ENCODE assay signal across 28 cellular contexts in the genomic region with DNA sequence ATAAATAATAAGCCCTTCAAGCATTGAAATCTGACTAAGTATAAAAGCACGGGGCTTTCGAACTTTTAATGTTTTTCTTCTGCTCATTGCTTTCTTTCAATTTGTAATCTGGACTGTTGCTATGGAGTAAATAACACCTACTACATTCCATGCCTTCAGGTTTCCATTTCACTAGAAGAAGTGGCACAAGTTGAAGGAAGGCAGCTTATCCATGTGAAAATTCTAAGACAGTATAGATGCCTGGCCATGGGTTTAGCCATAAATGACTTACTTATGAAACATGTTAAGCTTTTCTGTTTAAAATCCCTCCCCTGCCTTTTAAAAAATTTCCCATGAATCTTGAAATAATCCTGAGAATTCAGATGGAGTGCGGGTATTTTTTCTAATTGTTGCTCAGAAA. TPM values are rescaled to one million over a fixed set of nuclear protein-coding genes. Genes with fewer than 3 reads are reported as not detected.
A peak's percentile ranks its signal among the peaks of the same experiment; 100 is the strongest.
DNase-seq lines count a peak whose midpoint lies in the region; ATAC-seq, FAIRE-seq and TF ChIP-seq lines count a peak whose summit lies in the region.
"Had no signal": no experiment of that assay in that cellular context is flagged by ENCODE, and none has a peak within 500 bp of the region (broad histone marks: within the 10 kb centered on the region; RNA-seq: fewer than 3 reads in every experiment).

No MANE protein-coding gene starts in this region.

- H4K20me1 ChIP-seq in BLaER1 treated with 17β-estradiol and CSF1 and Interleukin-3, amounts not matched to agents 10 nM and 100 nM: no peaks in the 10 kb centered on the region

- H3K27me3 Mint-ChIP-seq in Calu3 (ENCODE audit: unreplicated experiment): no peaks in the 10 kb centered on the region

- BruUV-seq in Calu3 (replicated peaks; lab: Mats Ljungman, UMichigan): no TSS peak

- no peak for ATAC-seq in GM21447 (IDR thresholded peaks at IDR 0.05; ENCODE audit: unreplicated experiment)
- no peak for ATAC-seq in aorta (ENCODE audit: low FRiP score)
- ATAC-seq: Panc1 had no signal

- peak overlapping the region in 4 of 11 experiments; percentile 11 to 64 (median 60); a peak in 6 of 22 replicates for H3K9ac ChIP-seq in BLaER1 treated with 17β-estradiol and CSF1 and Interleukin-3, amounts not matched to agents 10 nM and 100 nM
- H3K9ac ChIP-seq: GM23248 had no signal

- H3K9me3 ChIP-seq in BLaER1 treated with 17β-estradiol and CSF1 and Interleukin-3, amounts not matched to agents 10 nM and 100 nM (replicated peaks in 1 of 11): peaks cover 0 to 24% (median 11%) of the 10 kb centered on the region in 11 experiments; a peak in 16 of 22 replicates
- H3K9me3 ChIP-seq in aorta (ENCODE audit: control insufficient read depth, low read length): no peaks in the 10 kb centered on the region

- intact Hi-C loops in aorta (cut with DNase I) (no loop called here), Calu3 (cut with micrococcal nuclease; ENCODE audit: unreplicated experiment) (no loop called here)

- CTCF ChIA-PET in Calu3 (lab: Charles Lee): no interaction called here

- FAIRE-seq in islet of Langerhans (lab: Jason Lieb, UNC): peak; percentile 36
- FAIRE-seq: A204.1, GM12892 had no signal

- no peaks in the 10 kb centered on the region for H3K36me3 Mint-ChIP-seq in Calu3 (ENCODE audit: insufficient read depth, unreplicated experiment)
- H3K36me3 Mint-ChIP-seq: CD8-positive, alpha-beta memory T cell had no signal

- no peaks in the 10 kb centered on the region for H3K27me3 ChIP-seq in BLaER1 treated with 17β-estradiol and CSF1 and Interleukin-3, amounts not matched to agents 10 nM and 100 nM
- H3K27me3 ChIP-seq in aorta (ENCODE audit: control insufficient read depth in 1 of 2, insufficient read depth in 2 of 2, low read length in 1 of 2): peaks cover 0 to 2% of the 10 kb centered on the region in 2 donors

- WGBS in aorta, 2 donors: 33 to 49% methylated on average over 3 of the region's 3 CpGs

- peak; percentile 18 for DNase-seq in amniotic epithelial cell (ENCODE audit: low read depth)
- peak; percentile 93 for DNase-seq in retinal pigment epithelial cell (ENCODE audit: low read depth)
- no peak for DNase-seq in aorta
- no peak for DNase-seq in Calu3
- DNase-seq: AML-193; CD8-positive, alpha-beta memory T cell; DMS79 treated with DMSO at 0.1 percent for 48 hours; GM23248; H7; KBM-7; MV-4-11; NCI-H1105; NCI-H1436 treated with DMSO at 0.1 percent for 48 hours; NCI-H187 treated with DMSO at 0.1 percent for 48 hours; NCI-H446 treated with DMSO at 0.1 percent for 48 hours; NCI-H526; SHP77 treated with DMSO at 0.1 percent for 48 hours had no signal

- TF ChIP-seq CTCF in retinal pigment epithelial cell (conservative IDR thresholded peaks at IDR 0.05; ENCODE audit: low read depth, low read length) (no peak), Calu3 (IDR thresholded peaks at IDR 0.05; ENCODE audit: unreplicated experiment) (no peak)

- H3K4me3 Mint-ChIP-seq in Calu3 (ENCODE audit: low read depth, unreplicated experiment): no peak overlapping the region
- H3K4me3 Mint-ChIP-seq: CD8-positive, alpha-beta memory T cell had no signal

- peak overlapping the region in 6 of 10 experiments; percentile 26 to 57 (median 48); a peak in 11 of 20 replicates for H3K4me3 ChIP-seq in BLaER1 treated with 17β-estradiol and CSF1 and Interleukin-3, amounts not matched to agents 10 nM and 100 nM
- H3K4me3 ChIP-seq in retinal pigment epithelial cell (ENCODE audit: low read length): no peak overlapping the region
- H3K4me3 ChIP-seq in aorta (ENCODE audit: low read length in 2 of 2): no peak overlapping the region
- H3K4me3 ChIP-seq: GM23248, SK-N-MC had no signal

- H3K27ac Mint-ChIP-seq in Calu3 (ENCODE audit: unreplicated experiment): no peak overlapping the region
- H3K27ac Mint-ChIP-seq: CD8-positive, alpha-beta memory T cell had no signal

- H3K9me3 Mint-ChIP-seq in Calu3 (ENCODE audit: low read depth, unreplicated experiment): peaks cover 11% of the 10 kb centered on the region

- H3K36me3 ChIP-seq in BLaER1 treated with 17β-estradiol and CSF1 and Interleukin-3, amounts not matched to agents 10 nM and 100 nM: peaks cover 0 to 29% (median 13%) of the 10 kb centered on the region in 11 experiments; a peak in 12 of 22 replicates
- no peaks in the 10 kb centered on the region for H3K36me3 ChIP-seq in aorta (ENCODE audit: control insufficient read depth in 1 of 2, insufficient read depth in 2 of 2, low read length in 1 of 2)

- H3K4me1 Mint-ChIP-seq in Calu3 (ENCODE audit: low read depth, unreplicated experiment): no peaks in the 10 kb centered on the region
- H3K4me1 Mint-ChIP-seq: CD8-positive, alpha-beta memory T cell had no signal

- H3K27ac ChIP-seq in BLaER1 treated with 17β-estradiol and CSF1 and Interleukin-3, amounts not matched to agents 10 nM and 100 nM: peak overlapping the region in 8 of 11 experiments; percentile 42 to 60 (median 55); a peak in 10 of 22 replicates
- H3K27ac ChIP-seq in aorta (ENCODE audit: low read depth in 1 of 2, low read length in 2 of 2): no peak overlapping the region
- H3K27ac ChIP-seq: C4-2B, GM23248, RWPE1, SK-N-MC had no signal

- peaks cover 21 to 84% (median 65%) of the 10 kb centered on the region in 10 experiments for H3K4me1 ChIP-seq in BLaER1 treated with 17β-estradiol and CSF1 and Interleukin-3, amounts not matched to agents 10 nM and 100 nM
- no peaks in the 10 kb centered on the region for H3K4me1 ChIP-seq in aorta (ENCODE audit: control insufficient read depth in 1 of 2, insufficient read depth in 2 of 2, low read length in 2 of 2)

- H3K4me2 ChIP-seq in BLaER1 treated with 17β-estradiol and CSF1 and Interleukin-3, amounts not matched to agents 10 nM and 100 nM: peak overlapping the region; percentile 48 to 87 (median 78); a peak in 21 of 22 replicates

RNA-seq across cellular contexts. Expression of a gene that starts 30.6 kb away (rescaled TPM):
- total RNA-seq in aorta (under 1 TPM in 1 of 2 donors, not detected in 1; 0.24 TPM), Calu3 (2022) (not detected in 2 replicates)
- not detected for polyA plus RNA-seq in aorta
- total RNA-seq: CD8-positive, alpha-beta memory T cell; GM23248; LHCN-M2; OCI-LY7 had no signal
- polyA plus RNA-seq: CD8-positive, alpha-beta memory T cell; GM23248 had no signal

Comparison
In these comparisons a context has a peak if more than half of its experiments do, and no peak if none do; other contexts are left out.
1. H3K27ac ChIP-seq: peak in BLaER1 treated with 17β-estradiol and CSF1 and Interleukin-3, amounts not matched to agents 10 nM and 100 nM (8 of 11); none in aorta (0 of 2).
2. H3K4me3 ChIP-seq: peak in BLaER1 treated with 17β-estradiol and CSF1 and Interleukin-3, amounts not matched to agents 10 nM and 100 nM (6 of 10); none in retinal pigment epithelial cell (single experiment) and aorta (0 of 2).
3. DNase-seq: peak in amniotic epithelial cell (single experiment) and retinal pigment epithelial cell (single experiment); none in aorta (0 of 2) and Calu3 (single experiment).